Comparison of ENCODE assay signal across 24 cellular contexts in the genomic region with DNA sequence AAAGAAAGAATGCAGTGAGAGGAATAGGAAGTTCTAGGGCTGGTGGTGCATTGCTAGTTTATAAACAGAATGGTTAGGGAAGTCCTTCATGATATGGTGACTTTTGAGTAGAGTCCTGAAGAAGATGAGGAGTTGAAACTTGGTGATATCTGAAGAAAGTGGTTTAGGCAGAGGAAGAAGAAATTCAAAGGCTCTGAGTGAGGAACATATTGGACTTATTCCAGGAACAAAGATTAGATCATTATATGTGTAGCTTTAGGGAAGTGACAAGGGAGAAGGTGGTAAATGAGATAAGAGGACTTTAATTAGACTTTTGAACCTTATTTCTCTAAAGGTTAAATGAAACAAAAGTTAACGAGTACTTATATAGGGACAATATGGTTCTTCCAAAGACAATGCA.
"Had no signal": no experiment of that assay in that cellular context is flagged by ENCODE, and none has a peak within 500 bp of the region (broad histone marks: within the 10 kb centered on the region; RNA-seq: fewer than 3 reads in every experiment).

No MANE protein-coding gene starts in this region.

- H3K4me3 Mint-ChIP-seq: activated CD4-positive, alpha-beta memory T cell treated with anti-CD3 and anti-CD28 coated beads for 36 hours; activated naive CD4-positive, alpha-beta T cell treated with anti-CD3 and anti-CD28 coated beads for 36 hours; activated naive CD8-positive, alpha-beta T cell treated with anti-CD3 and anti-CD28 coated beads for 36 hours; activated T-helper 1 cell treated with anti-CD3 and anti-CD28 coated beads, Interleukin-12 subunit alpha, Interleukin-12 subunit beta, Interleukin-2, Interleukin-4 antibody, amounts not matched to agents 30 ng/mL and 10 ng/mL and 1 ng/mL, durations not matched to agents 14 hours and 24 hours and 36 hours; mesothelial cell of epicardium; naive thymus-derived CD4-positive, alpha-beta T cell; stimulated activated effector memory CD8-positive, alpha-beta T cell treated with anti-CD3 and anti-CD28 coated beads, Interleukin-12 subunit alpha, Interleukin-12 subunit beta, amount 100 ng/mL, for 72 hours; stimulated activated naive CD8-positive, alpha-beta T cell treated with anti-CD3 and anti-CD28 coated beads, Interleukin-15, amount 100 ng/mL, for 72 hours; T-helper 2 cell treated with Interferon-gamma antibody and Interleukin-4, amounts not matched to agents 5 μg/mL and 100 μg/mL, for 36 hours; type B pancreatic cell had no signal

- H3K4me1 Mint-ChIP-seq: activated naive CD8-positive, alpha-beta T cell treated with anti-CD3 and anti-CD28 coated beads for 36 hours; mesothelial cell of epicardium; naive thymus-derived CD4-positive, alpha-beta T cell; stimulated activated effector memory CD8-positive, alpha-beta T cell treated with anti-CD3 and anti-CD28 coated beads, Interleukin-12 subunit alpha, Interleukin-12 subunit beta, amount 100 ng/mL, for 72 hours; stimulated activated naive CD8-positive, alpha-beta T cell treated with anti-CD3 and anti-CD28 coated beads, Interleukin-15, amount 100 ng/mL, for 72 hours had no signal

- H3K36me3 Mint-ChIP-seq: activated CD4-positive, alpha-beta memory T cell treated with anti-CD3 and anti-CD28 coated beads for 36 hours; activated naive CD8-positive, alpha-beta T cell treated with anti-CD3 and anti-CD28 coated beads for 36 hours; mesothelial cell of epicardium; naive thymus-derived CD4-positive, alpha-beta T cell; stimulated activated effector memory CD8-positive, alpha-beta T cell treated with anti-CD3 and anti-CD28 coated beads, Interleukin-12 subunit alpha, Interleukin-12 subunit beta, amount 100 ng/mL, for 72 hours; type B pancreatic cell had no signal

- H3K27ac Mint-ChIP-seq: activated CD4-positive, alpha-beta memory T cell treated with anti-CD3 and anti-CD28 coated beads for 36 hours; activated naive CD4-positive, alpha-beta T cell treated with anti-CD3 and anti-CD28 coated beads for 36 hours; activated naive CD8-positive, alpha-beta T cell treated with anti-CD3 and anti-CD28 coated beads for 36 hours; activated T-helper 1 cell treated with anti-CD3 and anti-CD28 coated beads, Interleukin-12 subunit alpha, Interleukin-12 subunit beta, Interleukin-2, Interleukin-4 antibody, amounts not matched to agents 30 ng/mL and 10 ng/mL and 1 ng/mL, durations not matched to agents 14 hours and 24 hours and 36 hours; mesothelial cell of epicardium; naive thymus-derived CD4-positive, alpha-beta T cell; stimulated activated effector memory CD8-positive, alpha-beta T cell treated with anti-CD3 and anti-CD28 coated beads, Interleukin-12 subunit alpha, Interleukin-12 subunit beta, amount 100 ng/mL, for 72 hours; stimulated activated naive CD8-positive, alpha-beta T cell treated with anti-CD3 and anti-CD28 coated beads, Interleukin-15, amount 100 ng/mL, for 72 hours; T-helper 2 cell treated with Interferon-gamma antibody and Interleukin-4, amounts not matched to agents 5 μg/mL and 100 μg/mL, for 36 hours; type B pancreatic cell had no signal

- H3K9me3 Mint-ChIP-seq: activated CD4-positive, alpha-beta memory T cell treated with anti-CD3 and anti-CD28 coated beads for 36 hours; activated naive CD4-positive, alpha-beta T cell treated with anti-CD3 and anti-CD28 coated beads for 36 hours; activated naive CD8-positive, alpha-beta T cell treated with anti-CD3 and anti-CD28 coated beads for 36 hours; activated T-helper 1 cell treated with anti-CD3 and anti-CD28 coated beads, Interleukin-12 subunit alpha, Interleukin-12 subunit beta, Interleukin-2, Interleukin-4 antibody, amounts not matched to agents 30 ng/mL and 10 ng/mL and 1 ng/mL, durations not matched to agents 14 hours and 24 hours and 36 hours; mesothelial cell of epicardium; naive thymus-derived CD4-positive, alpha-beta T cell; stimulated activated effector memory CD8-positive, alpha-beta T cell treated with anti-CD3 and anti-CD28 coated beads, Interleukin-12 subunit alpha, Interleukin-12 subunit beta, amount 100 ng/mL, for 72 hours; stimulated activated naive CD8-positive, alpha-beta T cell treated with anti-CD3 and anti-CD28 coated beads, Interleukin-15, amount 100 ng/mL, for 72 hours; T-helper 2 cell treated with Interferon-gamma antibody and Interleukin-4, amounts not matched to agents 5 μg/mL and 100 μg/mL, for 36 hours; type B pancreatic cell had no signal

- ATAC-seq: activated CD4-positive, CD25-positive, alpha-beta regulatory T cell treated with anti-CD3 and anti-CD28 coated beads, Interleukin-2, amount 50 U/mL, for 24 hours; foreskin keratinocyte; heart left ventricle; naive thymus-derived CD4-positive, alpha-beta T cell; psoas muscle; stimulated activated effector memory CD8-positive, alpha-beta T cell treated with anti-CD3 and anti-CD28 coated beads, Interleukin-12 subunit alpha, Interleukin-12 subunit beta, amount 100 ng/mL, for 72 hours; stimulated activated naive CD8-positive, alpha-beta T cell treated with anti-CD3 and anti-CD28 coated beads, Interleukin-15, amount 100 ng/mL, for 72 hours had no signal

- DNase-seq: activated CD4-positive, alpha-beta memory T cell treated with anti-CD3 and anti-CD28 coated beads for 36 hours; activated CD4-positive, alpha-beta T cell treated with anti-CD3 and anti-CD28 coated beads for 48 hours; activated CD8-positive, alpha-beta memory T cell treated with anti-CD3 and anti-CD28 coated beads, Interleukin-2, amount 50 U/mL, for 4 hours; activated effector memory CD4-positive, alpha-beta T cell treated with anti-CD3 and anti-CD28 coated beads, Interleukin-2, amount 50 U/mL, for 16 hours; activated naive CD4-positive, alpha-beta T cell treated with anti-CD3 and anti-CD28 coated beads for 36 hours; activated naive CD8-positive, alpha-beta T cell treated with anti-CD3 and anti-CD28 coated beads for 36 hours; activated T-cell treated with anti-CD3 and anti-CD28 coated beads, Interleukin-2, amount 50 U/mL, for 1 hour; brain microvascular endothelial cell; foreskin keratinocyte; heart left ventricle; naive thymus-derived CD4-positive, alpha-beta T cell; psoas muscle; sigmoid colon; small intestine; stimulated activated CD4-positive, alpha-beta T cell treated with anti-CD3 and anti-CD28 coated beads, Interleukin-4, amount 100 ng/mL, for 24 hours; stimulated activated naive CD8-positive, alpha-beta T cell treated with anti-CD3 and anti-CD28 coated beads, Interleukin-15, amount 100 ng/mL, for 72 hours; substantia nigra; WERI-Rb-1 had no signal

- H3K27me3 Mint-ChIP-seq: stimulated activated naive CD8-positive, alpha-beta T cell treated with anti-CD3 and anti-CD28 coated beads, Interleukin-15, amount 100 ng/mL, for 72 hours had no signal
